In genomic region chr19:17026706-17027427, GRCh38 we compare ENCODE assay signal across 9 cellular contexts. TPM values are rescaled to one million over a fixed set of nuclear protein-coding genes. Genes with fewer than 3 reads are reported as not detected.
DNase-seq lines count a peak whose midpoint lies in the region; ATAC-seq and TF ChIP-seq lines count a peak whose summit lies in the region.
"Had no signal": no experiment of that assay in that cellular context is flagged by ENCODE, and none has a peak within 500 bp of the region (broad histone marks: within the 10 kb centered on the region; RNA-seq: fewer than 3 reads in every experiment).

TSS of gene CPAMD8 (minus strand) at chr19:17026810. CDS start at chr19:17026642, 168 bp downstream.

- H4K20me1 ChIP-seq in OCI-LY7 (ENCODE audit: insufficient read depth, low read length): no peaks in the 10 kb centered on the region

- no peak for DNase-seq in OCI-LY7 (ENCODE audit: low spot score)
- DNase-seq in colonic mucosa: no peak
- DNase-seq in lung (ENCODE audit: low spot score): no peak
- DNase-seq in thoracic aorta (ENCODE audit: low spot score): no peak
- no peak for DNase-seq in MV-4-11 (lab: John Stamatoyannopoulos, UW)
- DNase-seq in COLO829 (ENCODE audit: low spot score): no peak
- no peak for DNase-seq in HK-2 (ENCODE audit: unreplicated experiment)
- DNase-seq: activated naive CD8-positive, alpha-beta T cell treated with anti-CD3 and anti-CD28 coated beads, Interleukin-2, amount 10 ng/mL, durations not matched to agents 7 days and 5 days; NCI-H146 had no signal

- H3K27ac ChIP-seq in OCI-LY7 (ENCODE audit: low read depth, low read length, poor library complexity, severe bottlenecking) (no peak within 1 kb of the TSS), colonic mucosa (no peak within 1 kb of the TSS), lung (ENCODE audit: low read depth in 1 of 2, low read length in 1 of 2) (peak within 1 kb of the TSS in 1 of 2 donors; percentile 75), thoracic aorta (no peak within 1 kb of the TSS)

- H3K27me3 ChIP-seq in colonic mucosa (peaks cover 20% of the 10 kb centered on the region), lung (ENCODE audit: control insufficient read depth, insufficient read depth) (no peaks in the 10 kb centered on the region), thoracic aorta (replicated peaks; ENCODE audit: insufficient read depth) (peaks cover 5% of the 10 kb centered on the region)

- H2AFZ ChIP-seq in OCI-LY7 (ENCODE audit: low read length): peak within 1 kb of the TSS; percentile 42

- no TSS peak for BruUV-seq in OCI-LY7 (replicated peaks; lab: Mats Ljungman, UMichigan)

- CTCF ChIA-PET in OCI-LY7 (lab: Charles Lee; ENCODE audit: unreplicated experiment): no interaction called here

- H3K36me3 ChIP-seq in OCI-LY7 (ENCODE audit: insufficient read depth, low read length) (no peaks in the 10 kb centered on the region), colonic mucosa (no peaks in the 10 kb centered on the region), lung (ENCODE audit: control insufficient read depth in 2 of 2, insufficient read depth in 2 of 2, low read length in 2 of 2) (no peaks in the 10 kb centered on the region), thoracic aorta (no peaks in the 10 kb centered on the region)

- H3K9me3 ChIP-seq in OCI-LY7 (ENCODE audit: low read length): no peaks in the 10 kb centered on the region
- no peaks in the 10 kb centered on the region for H3K9me3 ChIP-seq in colonic mucosa
- peaks cover 0 to 8% of the 10 kb centered on the region in 2 donors for H3K9me3 ChIP-seq in lung (ENCODE audit: control insufficient read depth in 2 of 2, insufficient read depth in 1 of 2, low read length in 1 of 2)
- H3K9me3 ChIP-seq in thoracic aorta: peaks cover 10% of the 10 kb centered on the region

- no peaks in the 10 kb centered on the region for H3K79me2 ChIP-seq in OCI-LY7 (ENCODE audit: insufficient read depth, low read depth, low read length)

- H3K4me2 ChIP-seq in OCI-LY7 (ENCODE audit: low read length): no peak within 1 kb of the TSS

- no peak within 1 kb of the TSS for H3K4me3 ChIP-seq in OCI-LY7 (ENCODE audit: low read depth, low read length, poor library complexity, severe bottlenecking)
- peak within 1 kb of the TSS; percentile 11 for H3K4me3 ChIP-seq in colonic mucosa
- peak within 1 kb of the TSS; percentile 49 for H3K4me3 ChIP-seq in lung
- peak within 1 kb of the TSS; percentile 59 for H3K4me3 ChIP-seq in thoracic aorta

- ATAC-seq in lung (ENCODE audit: insufficient read depth, low FRiP score) (no peak), thoracic aorta (ENCODE audit: insufficient number of reproducible peaks, low FRiP score, low read depth) (no peak)

- POLR2A ChIA-PET in OCI-LY7 (lab: Charles Lee): no interaction called here

- WGBS in lung, 2 donors: 13 to 28% methylated on average over 31 to 65 of the region's 65 CpGs

- H3K4me1 ChIP-seq in OCI-LY7 (ENCODE audit: insufficient read depth, low read length, poor library complexity, severe bottlenecking) (peaks cover 22% of the 10 kb centered on the region), colonic mucosa (no peaks in the 10 kb centered on the region), lung (ENCODE audit: control insufficient read depth in 2 of 2, insufficient read depth in 2 of 2, low read length in 2 of 2) (peaks cover 0 to 13% of the 10 kb centered on the region in 2 donors), thoracic aorta (ENCODE audit: control insufficient read depth in 1 of 2, low read depth in 2 of 2) (peaks cover 3 to 4% of the 10 kb centered on the region in 2 donors)

- intact Hi-C loops in OCI-LY7 (cut with micrococcal nuclease; ENCODE audit: unreplicated experiment) (no loop called here), colonic mucosa (cut with DNase I) (no loop called here)

- H3K9me2 ChIP-seq in OCI-LY7 (ENCODE audit: insufficient read depth, low read length): no peaks in the 10 kb centered on the region

- H3K9ac ChIP-seq in colonic mucosa (ENCODE audit: low read depth in 2 of 2, low read length in 2 of 2): no peak within 1 kb of the TSS

- TF ChIP-seq CTCF in OCI-LY7 (conservative IDR thresholded peaks at IDR 0.05; ENCODE audit: low read length) (no peak), colonic mucosa (IDR thresholded peaks at IDR 0.05) (no peak), lung (IDR thresholded peaks at IDR 0.05; ENCODE audit: control extremely low read depth, extremely low read depth) (no peak), thoracic aorta (IDR thresholded peaks at IDR 0.05) (no peak)

RNA-seq across cellular contexts. Expression of gene CPAMD8, which starts in this region (rescaled TPM):
- 0.32 TPM in 1 of 2 replicates, not detected in the other for total RNA-seq in OCI-LY7 (2014; rRNA removed; shearing (Covaris generic))
- total RNA-seq in OCI-LY7 (2022): 1.2 TPM in 2 replicates
- 1 to 10 TPM; 1.8 to 3.5 TPM for total RNA-seq in colonic mucosa
- 100 to 1,000 TPM in 1 of 2 donors, 10 to 100 TPM in 1; 38.5 to 143 TPM for total RNA-seq in lung
- 10 to 100 TPM in 1 of 2 donors, 1 to 10 TPM in 1; 9.6 to 24.3 TPM for polyA plus RNA-seq in lung
- 10 to 100 TPM; 27.3 to 36.4 TPM for total RNA-seq in thoracic aorta

Comparison
In these comparisons a context has a peak if more than half of its experiments do, and no peak if none do; other contexts are left out.
1. RNA of gene CPAMD8 (total RNA-seq): 38.5 to 143 TPM in lung and 27.3 to 36.4 TPM in thoracic aorta; 1.8 to 3.5 TPM in colonic mucosa and 0.32 to 1.2 TPM in OCI-LY7; every median in the first group is over 4 times any median in the second.